In the genomic region with DNA sequence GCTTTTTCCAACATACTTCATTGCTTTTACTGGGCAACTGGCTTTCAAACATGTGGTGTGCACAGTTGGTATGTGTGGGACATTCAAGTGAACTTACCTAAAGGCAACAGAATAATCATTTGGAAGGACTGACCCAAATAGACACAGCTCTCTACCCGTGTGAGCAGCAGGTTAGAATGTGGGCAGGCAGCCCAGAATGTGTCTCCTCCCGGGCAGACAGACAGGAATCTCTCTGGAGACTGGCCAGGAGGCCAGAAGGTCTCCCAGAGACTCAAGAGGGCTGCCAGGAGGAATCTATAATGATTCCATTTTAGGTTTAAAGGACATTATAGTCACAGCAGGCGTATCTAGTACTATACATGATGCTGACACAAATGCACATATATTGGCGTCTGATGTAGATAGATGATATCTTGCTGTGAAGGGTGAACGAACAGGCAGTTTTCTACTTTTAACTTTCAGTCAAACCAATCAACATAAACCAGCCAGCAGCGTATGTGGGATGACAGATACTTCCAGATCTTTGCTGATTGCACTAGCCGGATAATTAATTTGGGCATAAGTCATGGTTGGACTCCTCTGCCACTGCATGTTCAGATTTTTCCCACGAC, we compare ENCODE assay signal across 9 cellular contexts.
A peak's percentile ranks its signal among the peaks of the same experiment; 100 is the strongest.
DNase-seq lines count a peak whose midpoint lies in the region; ATAC-seq, FAIRE-seq and TF ChIP-seq lines count a peak whose summit lies in the region.
"Had no signal": no experiment of that assay in that cellular context is flagged by ENCODE, and none has a peak within 500 bp of the region (broad histone marks: within the 10 kb centered on the region; RNA-seq: fewer than 3 reads in every experiment).

No MANE protein-coding gene starts in this region.

- H3K79me2 ChIP-seq in PC-3 (ENCODE audit: low read length), result no peaks in the 10 kb centered on the region

- H3K4me1 ChIP-seq in PC-3 (ENCODE audit: insufficient read depth, low read length), result peaks cover 50% of the 10 kb centered on the region
- no peaks in the 10 kb centered on the region for H3K4me1 ChIP-seq in CD4-positive, alpha-beta memory T cell (ENCODE audit: insufficient read depth, low read length)

- H3F3A ChIP-seq in PC-3 (ENCODE audit: low read length, unreplicated experiment), result no peaks in the 10 kb centered on the region

- POLR2A ChIA-PET in PC-3 (lab: Charles Lee; ENCODE audit: unreplicated experiment), result interaction anchor here (0.6 to 0.7 kb wide), 2 partner anchors 66 to 146 kb away, joined by 3 read pairs; no protein-coding TSS in a partner anchor
- POLR2A ChIA-PET in CD4-positive, alpha-beta memory T cell (lab: Charles Lee; ENCODE audit: partially characterized antibody), result no interaction called here
- POLR2A ChIA-PET in activated CD4-positive, alpha-beta memory T cell treated with anti-CD3 and anti-CD28 coated beads for 36 hours (lab: Charles Lee), result no interaction called here

- no peaks in the 10 kb centered on the region for H3K27me3 Mint-ChIP-seq in CD4-positive, alpha-beta memory T cell
- H3K27me3 Mint-ChIP-seq in activated CD4-positive, alpha-beta memory T cell treated with anti-CD3 and anti-CD28 coated beads for 36 hours, result no peaks in the 10 kb centered on the region
- H3K27me3 Mint-ChIP-seq: central memory CD8-positive, alpha-beta T cell had no signal

- BruUV-seq in PC-3 (replicated peaks; lab: Mats Ljungman, UMichigan), result no TSS peak

- no peaks in the 10 kb centered on the region for H3K4me1 Mint-ChIP-seq in CD4-positive, alpha-beta memory T cell
- no peaks in the 10 kb centered on the region for H3K4me1 Mint-ChIP-seq in activated CD4-positive, alpha-beta memory T cell treated with anti-CD3 and anti-CD28 coated beads for 36 hours (ENCODE audit: low read depth)
- H3K4me1 Mint-ChIP-seq: central memory CD8-positive, alpha-beta T cell had no signal

- H2AFZ ChIP-seq in PC-3 (ENCODE audit: low read length), result no peak overlapping the region

- intact Hi-C loops in PC-3 (cut with micrococcal nuclease), result loop anchor here (2.0 to 10.0 kb wide), 5 partner anchors 231 to 629 kb away; a partner anchor contains a TSS
- intact Hi-C loops in CD4-positive, alpha-beta memory T cell (cut with micrococcal nuclease), result no loop called here
- intact Hi-C loops in activated CD4-positive, alpha-beta memory T cell treated with anti-CD3 and anti-CD28 coated beads for 36 hours (cut with micrococcal nuclease), result no loop called here

- H3K9me3 ChIP-seq in PC-3 (ENCODE audit: low read length), result no peaks in the 10 kb centered on the region
- H3K9me3 ChIP-seq in CD4-positive, alpha-beta memory T cell (ENCODE audit: control insufficient read depth in 1 of 2, low read length in 2 of 2), result no peaks in the 10 kb centered on the region

- no peak overlapping the region for H3K4me3 Mint-ChIP-seq in CD4-positive, alpha-beta memory T cell
- no peak overlapping the region for H3K4me3 Mint-ChIP-seq in activated CD4-positive, alpha-beta memory T cell treated with anti-CD3 and anti-CD28 coated beads for 36 hours
- H3K4me3 Mint-ChIP-seq: central memory CD8-positive, alpha-beta T cell had no signal

- no peaks in the 10 kb centered on the region for H3K36me3 Mint-ChIP-seq in CD4-positive, alpha-beta memory T cell
- H3K36me3 Mint-ChIP-seq in activated CD4-positive, alpha-beta memory T cell treated with anti-CD3 and anti-CD28 coated beads for 36 hours, result no peaks in the 10 kb centered on the region

- H3K36me3 ChIP-seq in PC-3 (ENCODE audit: low read depth, low read length), result no peaks in the 10 kb centered on the region
- no peaks in the 10 kb centered on the region for H3K36me3 ChIP-seq in CD4-positive, alpha-beta memory T cell (ENCODE audit: insufficient read depth, low read length)

- no peak for TF ChIP-seq CTCF in PC-3 (conservative IDR thresholded peaks at IDR 0.05; ENCODE audit: low read depth, low read length)

- peak; percentile 11 for DNase-seq in H54 (ENCODE audit: insufficient read length, low spot score)
- DNase-seq in PC-3, result peak; percentile 92
- DNase-seq in fibroblast of the conjunctiva (ENCODE audit: low read depth), result peak; percentile 31
- DNase-seq in retina, result peak; percentile 56
- DNase-seq in CD4-positive, alpha-beta memory T cell, result no peak
- no peak for DNase-seq in activated CD4-positive, alpha-beta memory T cell treated with anti-CD3 and anti-CD28 coated beads for 36 hours

- H3K9me2 ChIP-seq in PC-3 (replicated peaks; ENCODE audit: low read length), result no peaks in the 10 kb centered on the region

- peak; percentile 76 for FAIRE-seq in H54 (lab: Jason Lieb, UNC)

- CTCF ChIA-PET in PC-3 (lab: Charles Lee), result interaction anchor here (0.5 to 0.6 kb wide), 2 partner anchors 12 to 455 kb away, joined by 3 to 4 read pairs; no protein-coding TSS in a partner anchor
- CTCF ChIA-PET in CD4-positive, alpha-beta memory T cell (lab: Charles Lee; ENCODE audit: partially characterized antibody), result interaction anchor here (1.6 kb wide), 1 partner anchor 10 kb away, joined by 4 read pairs; no protein-coding TSS in a partner anchor
- CTCF ChIA-PET in activated CD4-positive, alpha-beta memory T cell treated with anti-CD3 and anti-CD28 coated beads for 36 hours (lab: Charles Lee), result no interaction called here

- H4K20me1 ChIP-seq in PC-3 (ENCODE audit: low read length), result no peaks in the 10 kb centered on the region

- H3K4me3 ChIP-seq in PC-3 (ENCODE audit: low read length), result no peak overlapping the region
- H3K4me3 ChIP-seq in CD4-positive, alpha-beta memory T cell (ENCODE audit: low read length in 2 of 2), result no peak overlapping the region

- H3K4me2 ChIP-seq in PC-3 (ENCODE audit: low read length), result peak overlapping the region; percentile 46

- TF ChIP-seq POLR2A in H54 (IDR thresholded peaks at IDR 0.05; ENCODE audit: low read depth, low read length), result no peak

- peak overlapping the region; percentile 74 for H3K27ac ChIP-seq in PC-3 (ENCODE audit: low read length)
- H3K27ac ChIP-seq in CD4-positive, alpha-beta memory T cell (ENCODE audit: low read depth, low read length), result no peak overlapping the region

- H3K27me3 ChIP-seq in PC-3 (ENCODE audit: low read length), result no peaks in the 10 kb centered on the region
- no peaks in the 10 kb centered on the region for H3K27me3 ChIP-seq in CD4-positive, alpha-beta memory T cell (ENCODE audit: insufficient read depth, low read length)

- H3K27ac Mint-ChIP-seq in CD4-positive, alpha-beta memory T cell, result no peak overlapping the region
- H3K27ac Mint-ChIP-seq in activated CD4-positive, alpha-beta memory T cell treated with anti-CD3 and anti-CD28 coated beads for 36 hours, result no peak overlapping the region

- peaks cover 0 to 10% (median 0%) of the 10 kb centered on the region in 8 donors for H3K9me3 Mint-ChIP-seq in CD4-positive, alpha-beta memory T cell
- H3K9me3 Mint-ChIP-seq in activated CD4-positive, alpha-beta memory T cell treated with anti-CD3 and anti-CD28 coated beads for 36 hours, result no peaks in the 10 kb centered on the region

- H3K9ac ChIP-seq in PC-3 (ENCODE audit: low read length), result no peak overlapping the region; the same call in 1 of the 2 replicates

- ATAC-seq in PC-3 (peak; percentile 58), HG02610 (IDR thresholded peaks at IDR 0.05; ENCODE audit: unreplicated experiment) (no peak), HG03571 (IDR thresholded peaks at IDR 0.05; ENCODE audit: unreplicated experiment) (no peak)

Comparison
In these comparisons a context has a peak if more than half of its experiments do, and no peak if none do; other contexts are left out.
1. DNase-seq: peak in H54 (single experiment), PC-3 (single experiment), fibroblast of the conjunctiva (single experiment) and retina (single experiment); none in CD4-positive, alpha-beta memory T cell (0 of 5) and activated CD4-positive, alpha-beta memory T cell treated with anti-CD3 and anti-CD28 coated beads for 36 hours (single experiment).